In the genomic region with DNA sequence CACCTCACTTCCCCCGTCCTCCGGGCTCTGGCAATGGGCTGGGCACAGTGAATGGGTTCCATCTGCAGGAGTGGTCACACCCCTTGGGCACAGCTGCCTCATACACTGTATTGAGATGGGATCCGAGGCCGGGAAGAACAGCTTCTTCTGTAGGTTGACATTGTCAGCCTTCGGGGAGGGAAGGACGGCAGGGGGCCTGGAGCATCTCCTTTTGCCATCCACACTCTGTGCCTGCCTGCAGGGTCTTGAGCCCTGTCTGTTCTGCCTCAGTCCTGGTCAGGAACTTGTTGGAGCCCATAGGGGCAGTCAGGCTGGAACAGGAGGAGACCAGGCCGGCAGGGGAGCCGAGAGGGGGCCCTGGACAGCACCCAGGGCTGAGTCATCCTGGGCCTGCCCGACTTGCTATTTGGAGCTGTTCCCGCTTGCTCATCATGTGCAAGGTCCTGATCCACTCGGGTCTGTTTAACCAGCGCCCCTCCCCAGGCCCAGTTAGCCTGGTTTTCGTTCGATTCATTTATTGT, we compare ENCODE assay signal across 8 cellular contexts.
DNase-seq lines count a peak whose midpoint lies in the region; ATAC-seq and TF ChIP-seq lines count a peak whose summit lies in the region.
"Had no signal": no experiment of that assay in that cellular context is flagged by ENCODE, and none has a peak within 500 bp of the region (broad histone marks: within the 10 kb centered on the region; RNA-seq: fewer than 3 reads in every experiment).

No MANE protein-coding gene starts in this region.

- H3K79me1 ChIP-seq in IMR-90 (ENCODE audit: low read depth in 1 of 2, low read length in 2 of 2): peaks cover 33 to 91% of the 10 kb centered on the region in 2 experiments

- no peak overlapping the region for H3K4me3 Mint-ChIP-seq in activated naive CD4-positive, alpha-beta T cell treated with anti-CD3 and anti-CD28 coated beads for 36 hours
- H3K4me3 Mint-ChIP-seq: activated naive CD4-positive, alpha-beta T cell treated with anti-CD3 and anti-CD28 coated beads, Interleukin-2, amount 10 ng/mL, durations not matched to agents 7 days and 5 days had no signal

- H3K4me3 ChIP-seq in IMR-90 (ENCODE audit: insufficient read depth, low read depth, low read length): no peak overlapping the region
- no peak overlapping the region for H3K4me3 ChIP-seq in astrocyte of the spinal cord (ENCODE audit: low read depth, low read length)
- H3K4me3 ChIP-seq in thoracic aorta: no peak overlapping the region

- H3K4ac ChIP-seq in IMR-90 (ENCODE audit: low read depth, low read length): peak overlapping the region; percentile 99

- H2AK5ac ChIP-seq in IMR-90 (ENCODE audit: low read depth, low read length): peak overlapping the region; percentile 100

- POLR2A ChIA-PET in IMR-90 (lab: Charles Lee; ENCODE audit: unreplicated experiment): no interaction called here

- WGBS in IMR-90 (ENCODE audit: extremely low coverage in 2 of 2, insufficient read length in 1 of 2), 2 experiments: 11% methylated on average over 6 of the region's 14 CpGs; no CpG with 5 or more reads in 1 of the 2 experiments

- no peaks in the 10 kb centered on the region for H3K27me3 Mint-ChIP-seq in activated naive CD4-positive, alpha-beta T cell treated with anti-CD3 and anti-CD28 coated beads for 36 hours (ENCODE audit: low read depth)
- H3K27me3 Mint-ChIP-seq: activated naive CD4-positive, alpha-beta T cell treated with anti-CD3 and anti-CD28 coated beads, Interleukin-2, amount 10 ng/mL, durations not matched to agents 7 days and 5 days had no signal

- H2BK15ac ChIP-seq in IMR-90 (ENCODE audit: low read depth, low read length): peak overlapping the region; percentile 97; the same call in 2 of the 3 replicates

- H3K27ac ChIP-seq in IMR-90 (ENCODE audit: insufficient read depth, low read length): peak overlapping the region; percentile 91
- H3K27ac ChIP-seq in thoracic aorta: peak overlapping the region; percentile 74 to 93

- peak overlapping the region; percentile 37; the same call in 1 of the 2 replicates for H4K5ac ChIP-seq in IMR-90 (ENCODE audit: low read depth, low read length)

- peaks cover 79% of the 10 kb centered on the region for H3K4me1 Mint-ChIP-seq in activated naive CD4-positive, alpha-beta T cell treated with anti-CD3 and anti-CD28 coated beads for 36 hours (ENCODE audit: low read depth)

- DNase-seq in IMR-90 (peak; percentile 89), astrocyte of the spinal cord (ENCODE audit: low read depth, low spot score) (peak; percentile 86), islet precursor cell (peak; percentile 79), thoracic aorta (ENCODE audit: low spot score) (no peak), activated gamma-delta T cell (lab: John Stamatoyannopoulos, UW) (no peak)
- no peak for DNase-seq in activated naive CD4-positive, alpha-beta T cell treated with anti-CD3 and anti-CD28 coated beads for 36 hours
- DNase-seq: activated naive CD4-positive, alpha-beta T cell treated with anti-CD3 and anti-CD28 coated beads, Interleukin-2, amount 10 ng/mL, durations not matched to agents 7 days and 5 days had no signal

- H3K23ac ChIP-seq in IMR-90 (ENCODE audit: low read depth, low read length): peak overlapping the region; percentile 96

- TF ChIP-seq RAD21 in IMR-90 (IDR thresholded peaks at IDR 0.05; ENCODE audit: low read length): peak; percentile 27

- H2AFZ ChIP-seq in IMR-90 (replicated peaks; ENCODE audit: low read length, poor library complexity): peak overlapping the region; percentile 56

- peaks cover 81% of the 10 kb centered on the region for H4K20me1 ChIP-seq in IMR-90 (ENCODE audit: insufficient read depth, low read length)

- H3K27ac Mint-ChIP-seq in activated naive CD4-positive, alpha-beta T cell treated with anti-CD3 and anti-CD28 coated beads for 36 hours: no peak overlapping the region

- H4K91ac ChIP-seq in IMR-90 (ENCODE audit: insufficient read depth, low read depth, low read length): peak overlapping the region; percentile 97

- H3K36me3 ChIP-seq in IMR-90 (ENCODE audit: control insufficient read depth, insufficient read depth, low read length) (peaks cover 6% of the 10 kb centered on the region; the same call in 1 of the 2 replicates), thoracic aorta (no peaks in the 10 kb centered on the region)

- H3K9me3 ChIP-seq in IMR-90 (ENCODE audit: control insufficient read depth, insufficient read depth, low read length) (no peaks in the 10 kb centered on the region), thoracic aorta (no peaks in the 10 kb centered on the region)

- H3K27me3 ChIP-seq in IMR-90 (ENCODE audit: control insufficient read depth, insufficient read depth, low read length) (no peaks in the 10 kb centered on the region), thoracic aorta (replicated peaks; ENCODE audit: insufficient read depth) (no peaks in the 10 kb centered on the region)

- intact Hi-C loops in IMR-90 (cut with micrococcal nuclease): no loop called here
- intact Hi-C loops in activated naive CD4-positive, alpha-beta T cell treated with anti-CD3 and anti-CD28 coated beads for 36 hours (cut with micrococcal nuclease): no loop called here

- no peaks in the 10 kb centered on the region for H3K9me3 Mint-ChIP-seq in activated naive CD4-positive, alpha-beta T cell treated with anti-CD3 and anti-CD28 coated beads for 36 hours
- H3K9me3 Mint-ChIP-seq: activated naive CD4-positive, alpha-beta T cell treated with anti-CD3 and anti-CD28 coated beads, Interleukin-2, amount 10 ng/mL, durations not matched to agents 7 days and 5 days had no signal

- dilution Hi-C loops in IMR-90 (cut with HindIII; ENCODE audit: low sequenced_read_pairs, unreplicated experiment): no loop called here

- H3K36me3 Mint-ChIP-seq in activated naive CD4-positive, alpha-beta T cell treated with anti-CD3 and anti-CD28 coated beads for 36 hours (ENCODE audit: low read depth): no peaks in the 10 kb centered on the region

- peak overlapping the region; percentile 84 for H2BK20ac ChIP-seq in IMR-90 (ENCODE audit: low read depth, low read length)

- H3K56ac ChIP-seq in IMR-90 (ENCODE audit: extremely low read depth, insufficient read depth, low read length): peak overlapping the region; percentile 64

- H3K9me1 ChIP-seq in IMR-90 (ENCODE audit: insufficient read depth, low read length): peaks cover 47% of the 10 kb centered on the region

- CTCF ChIA-PET in IMR-90 (lab: Yijun Ruan, JAX): interaction anchor here (0.6 to 1.3 kb wide), 2 partner anchors 52 to 66 kb away, joined by 3 to 4 read pairs; no protein-coding TSS in a partner anchor
- CTCF ChIA-PET in activated naive CD4-positive, alpha-beta T cell treated with anti-CD3 and anti-CD28 coated beads for 36 hours (lab: Charles Lee): interaction anchor here (0.8 to 5.3 kb wide), 7 partner anchors 12 to 68 kb away, joined by 3 to 93 read pairs (median 9); no protein-coding TSS in a partner anchor

- peak; percentile 9 for ATAC-seq in IMR-90 (ENCODE audit: low read depth)
- no peak for ATAC-seq in thoracic aorta (ENCODE audit: insufficient number of reproducible peaks, low FRiP score, low read depth)
- no peak for ATAC-seq in HG02623 (IDR thresholded peaks at IDR 0.05; ENCODE audit: unreplicated experiment)

- peak overlapping the region; percentile 91 for H2BK120ac ChIP-seq in IMR-90 (ENCODE audit: low read depth, low read length)

- TF ChIP-seq CTCF in IMR-90 (conservative IDR thresholded peaks at IDR 0.05; ENCODE audit: low read depth, low read length): no peak
- no peak for TF ChIP-seq CTCF in astrocyte of the spinal cord (IDR thresholded peaks at IDR 0.05; ENCODE audit: low read depth, low read length)
- TF ChIP-seq CTCF in thoracic aorta (IDR thresholded peaks at IDR 0.05): no peak

- H3K18ac ChIP-seq in IMR-90 (ENCODE audit: low read depth, low read length): peak overlapping the region; percentile 78

- peak overlapping the region; percentile 70 for H3K4me2 ChIP-seq in IMR-90 (ENCODE audit: low read depth, low read length)

- H3K9ac ChIP-seq in IMR-90 (ENCODE audit: low read depth, low read length): peak overlapping the region; percentile 57

- H3K14ac ChIP-seq in IMR-90 (replicated peaks; ENCODE audit: low read depth, low read length): peak overlapping the region; percentile 94

- no TSS peak for BruUV-seq in IMR-90 (replicated peaks; lab: Mats Ljungman, UMichigan)

- H3K4me1 ChIP-seq in IMR-90 (ENCODE audit: control insufficient read depth, insufficient read depth, low read length) (peaks cover 67% of the 10 kb centered on the region), thoracic aorta (ENCODE audit: control insufficient read depth in 1 of 2, low read depth in 2 of 2) (peaks cover 65 to 83% of the 10 kb centered on the region in 2 donors)

- peak overlapping the region; percentile 84 for H2AK9ac ChIP-seq in IMR-90 (replicated peaks; ENCODE audit: low read depth, low read length, poor library complexity)

- no peak for TF ChIP-seq POLR2A in IMR-90 (IDR thresholded peaks at IDR 0.05; ENCODE audit: low read depth, low read length)

- peak overlapping the region; percentile 91 for H2BK5ac ChIP-seq in IMR-90 (ENCODE audit: low read depth, low read length, poor library complexity, severe bottlenecking)

- H4K8ac ChIP-seq in IMR-90 (ENCODE audit: low read depth in 2 of 2, low read length in 2 of 2): peak overlapping the region; percentile 26 to 73; a peak in 3 of 4 replicates

- in situ Hi-C loops in IMR-90 (cut with MboI; ENCODE audit: low sequenced_read_pairs) (loop anchor here (5.0 kb wide), 2 partner anchors 65 to 105 kb away; no protein-coding TSS in a partner anchor), astrocyte of the spinal cord (cut with HindIII; ENCODE audit: low sequenced_read_pairs) (no loop called here)

TF ChIP-seq in IMR-90, 13 proteins besides CTCF, POLR2A, EP300 and RAD21:
- TF ChIP-seq BHLHE40 (IDR thresholded peaks at IDR 0.05; ENCODE audit: low read depth, low read length) (peak; percentile 74), NFE2L2 (IDR thresholded peaks at IDR 0.05; ENCODE audit: low read depth, low read length) (peak; percentile 59; the same call in 1 of the 2 replicates), MAZ (IDR thresholded peaks at IDR 0.05; ENCODE audit: borderline replicate concordance, low read depth, low read length) (peak; percentile 79), RFX5 (IDR thresholded peaks at IDR 0.05; ENCODE audit: low read depth, low read length) (no peak), FOS (IDR thresholded peaks at IDR 0.05; ENCODE audit: low read depth, low read length) (peak; percentile 76)
- TF ChIP-seq, protein P1, sequence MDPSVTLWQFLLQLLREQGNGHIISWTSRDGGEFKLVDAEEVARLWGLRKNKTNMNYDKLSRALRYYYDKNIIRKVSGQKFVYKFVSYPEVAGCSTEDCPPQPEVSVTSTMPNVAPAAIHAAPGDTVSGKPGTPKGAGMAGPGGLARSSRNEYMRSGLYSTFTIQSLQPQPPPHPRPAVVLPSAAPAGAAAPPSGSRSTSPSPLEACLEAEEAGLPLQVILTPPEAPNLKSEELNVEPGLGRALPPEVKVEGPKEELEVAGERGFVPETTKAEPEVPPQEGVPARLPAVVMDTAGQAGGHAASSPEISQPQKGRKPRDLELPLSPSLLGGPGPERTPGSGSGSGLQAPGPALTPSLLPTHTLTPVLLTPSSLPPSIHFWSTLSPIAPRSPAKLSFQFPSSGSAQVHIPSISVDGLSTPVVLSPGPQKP (IDR thresholded peaks at IDR 0.05; ENCODE audit: borderline replicate concordance, low read depth, low read length): no peak

Comparison
In these comparisons a context has a peak if more than half of its experiments do, and no peak if none do; other contexts are left out.
1. DNase-seq: peak in IMR-90 (single experiment), astrocyte of the spinal cord (single experiment) and islet precursor cell (single experiment); none in thoracic aorta (single experiment), activated gamma-delta T cell (single experiment) and activated naive CD4-positive, alpha-beta T cell treated with anti-CD3 and anti-CD28 coated beads for 36 hours (single experiment).